ENCODE assay signal across 1 cellular context in the genomic region with DNA sequence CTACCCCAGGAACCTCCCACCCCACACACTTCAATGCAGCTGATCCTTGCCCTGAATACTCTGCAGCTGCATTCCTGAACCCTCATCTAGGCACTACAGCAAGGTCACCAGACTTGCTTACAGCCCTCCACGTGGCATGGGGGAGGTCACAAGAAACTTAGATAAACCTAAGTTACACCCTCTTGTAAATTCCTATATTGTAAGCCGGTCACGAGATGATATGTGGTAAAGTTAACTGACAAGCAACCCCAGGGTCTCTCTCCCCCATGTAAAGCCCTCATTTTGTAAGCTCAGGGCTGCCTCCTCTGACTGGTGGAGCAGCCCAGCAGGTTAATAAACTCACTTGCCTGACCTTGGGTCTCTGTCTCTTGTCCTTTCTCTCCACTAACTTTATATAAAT.
TF ChIP-seq lines count a peak whose summit lies in the region.

No MANE protein-coding gene starts in this region.

TF ChIP-seq in GM12878, 131 proteins besides CTCF, POLR2A, EP300 and RAD21 (continued from another document):
- TF ChIP-seq, protein P1, sequence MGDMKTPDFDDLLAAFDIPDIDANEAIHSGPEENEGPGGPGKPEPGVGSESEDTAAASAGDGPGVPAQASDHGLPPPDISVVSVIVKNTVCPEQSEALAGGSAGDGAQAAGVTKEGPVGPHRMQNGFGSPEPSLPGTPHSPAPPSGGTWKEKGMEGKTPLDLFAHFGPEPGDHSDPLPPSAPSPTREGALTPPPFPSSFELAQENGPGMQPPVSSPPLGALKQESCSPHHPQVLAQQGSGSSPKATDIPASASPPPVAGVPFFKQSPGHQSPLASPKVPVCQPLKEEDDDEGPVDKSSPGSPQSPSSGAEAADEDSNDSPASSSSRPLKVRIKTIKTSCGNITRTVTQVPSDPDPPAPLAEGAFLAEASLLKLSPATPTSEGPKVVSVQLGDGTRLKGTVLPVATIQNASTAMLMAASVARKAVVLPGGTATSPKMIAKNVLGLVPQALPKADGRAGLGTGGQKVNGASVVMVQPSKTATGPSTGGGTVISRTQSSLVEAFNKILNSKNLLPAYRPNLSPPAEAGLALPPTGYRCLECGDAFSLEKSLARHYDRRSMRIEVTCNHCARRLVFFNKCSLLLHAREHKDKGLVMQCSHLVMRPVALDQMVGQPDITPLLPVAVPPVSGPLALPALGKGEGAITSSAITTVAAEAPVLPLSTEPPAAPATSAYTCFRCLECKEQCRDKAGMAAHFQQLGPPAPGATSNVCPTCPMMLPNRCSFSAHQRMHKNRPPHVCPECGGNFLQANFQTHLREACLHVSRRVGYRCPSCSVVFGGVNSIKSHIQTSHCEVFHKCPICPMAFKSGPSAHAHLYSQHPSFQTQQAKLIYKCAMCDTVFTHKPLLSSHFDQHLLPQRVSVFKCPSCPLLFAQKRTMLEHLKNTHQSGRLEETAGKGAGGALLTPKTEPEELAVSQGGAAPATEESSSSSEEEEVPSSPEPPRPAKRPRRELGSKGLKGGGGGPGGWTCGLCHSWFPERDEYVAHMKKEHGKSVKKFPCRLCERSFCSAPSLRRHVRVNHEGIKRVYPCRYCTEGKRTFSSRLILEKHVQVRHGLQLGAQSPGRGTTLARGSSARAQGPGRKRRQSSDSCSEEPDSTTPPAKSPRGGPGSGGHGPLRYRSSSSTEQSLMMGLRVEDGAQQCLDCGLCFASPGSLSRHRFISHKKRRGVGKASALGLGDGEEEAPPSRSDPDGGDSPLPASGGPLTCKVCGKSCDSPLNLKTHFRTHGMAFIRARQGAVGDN (IDR thresholded peaks at IDR 0.05), result no peak
TF ChIP-seq in GM12878: peak in this region for 0.
